ENCODE assay signal across 8 cellular contexts in genomic region chr13:36819811-36820140, GRCh38. TPM values are rescaled to one million over a fixed set of nuclear protein-coding genes. Genes with fewer than 3 reads are reported as not detected.
A peak's percentile ranks its signal among the peaks of the same experiment; 100 is the strongest.
DNase-seq lines count a peak whose midpoint lies in the region; ATAC-seq and TF ChIP-seq lines count a peak whose summit lies in the region.

No MANE protein-coding gene starts in this region.

- no peaks in the 10 kb centered on the region for H3K9me3 ChIP-seq in CD4-positive, alpha-beta memory T cell (ENCODE audit: control insufficient read depth in 1 of 2, low read length in 2 of 2)
- no peaks in the 10 kb centered on the region for H3K9me3 ChIP-seq in tibial nerve

- no peak for TF ChIP-seq POLR2A in tibial nerve (IDR thresholded peaks at IDR 0.05)

- no peaks in the 10 kb centered on the region for H3K36me3 ChIP-seq in CD4-positive, alpha-beta memory T cell (ENCODE audit: insufficient read depth, low read length)
- no peaks in the 10 kb centered on the region for H3K36me3 ChIP-seq in tibial nerve

- peak overlapping the region; percentile 85 for H3K27ac ChIP-seq in CD4-positive, alpha-beta memory T cell (ENCODE audit: low read depth, low read length)
- H3K27ac ChIP-seq in tibial nerve = peak overlapping the region; percentile 55 to 88 (median 79)

- peaks cover 0 to 6% of the 10 kb centered on the region in 2 donors for H3K36me3 Mint-ChIP-seq in CD4-positive, alpha-beta memory T cell
- peaks cover under 1% of the 10 kb centered on the region for H3K36me3 Mint-ChIP-seq in T-helper 1 cell treated with Interleukin-12 subunit alpha and Interleukin-12 subunit beta and Interleukin-4 antibody, amounts not matched to agents 30 μg/mL and 1 μg/mL, for 36 hours (ENCODE audit: low read depth)
- H3K36me3 Mint-ChIP-seq in effector memory CD8-positive, alpha-beta T cell (ENCODE audit: insufficient read depth) = peaks cover 10% of the 10 kb centered on the region
- H3K36me3 Mint-ChIP-seq in natural killer cell = no peaks in the 10 kb centered on the region

- H3K4me1 Mint-ChIP-seq in CD4-positive, alpha-beta memory T cell = peaks cover 36 to 63% (median 49%) of the 10 kb centered on the region in 4 donors
- peaks cover 51% of the 10 kb centered on the region for H3K4me1 Mint-ChIP-seq in T-helper 1 cell treated with Interleukin-12 subunit alpha and Interleukin-12 subunit beta and Interleukin-4 antibody, amounts not matched to agents 30 μg/mL and 1 μg/mL, for 36 hours (ENCODE audit: low read depth)
- peaks cover 31 to 48% of the 10 kb centered on the region in 2 donors for H3K4me1 Mint-ChIP-seq in effector memory CD8-positive, alpha-beta T cell (ENCODE audit: low read depth in 2 of 2)
- peaks cover 45 to 47% of the 10 kb centered on the region in 2 donors for H3K4me1 Mint-ChIP-seq in natural killer cell

- peak overlapping the region; percentile 85 to 96 (median 92) for H3K27ac Mint-ChIP-seq in CD4-positive, alpha-beta memory T cell
- peak overlapping the region; percentile 89 for H3K27ac Mint-ChIP-seq in T-helper 1 cell treated with Interleukin-12 subunit alpha and Interleukin-12 subunit beta and Interleukin-4 antibody, amounts not matched to agents 30 μg/mL and 1 μg/mL, for 36 hours
- peak overlapping the region; percentile 82 to 98 for H3K27ac Mint-ChIP-seq in effector memory CD8-positive, alpha-beta T cell
- peak overlapping the region; percentile 87 to 90 for H3K27ac Mint-ChIP-seq in natural killer cell

- peaks cover 47% of the 10 kb centered on the region for H3K4me1 ChIP-seq in CD4-positive, alpha-beta memory T cell (ENCODE audit: insufficient read depth, low read length)
- peaks cover 0 to 47% (median 10%) of the 10 kb centered on the region in 4 donors for H3K4me1 ChIP-seq in tibial nerve

- H3K27me3 Mint-ChIP-seq in CD4-positive, alpha-beta memory T cell = peaks cover 0 to 2% of the 10 kb centered on the region in 2 donors
- H3K27me3 Mint-ChIP-seq in T-helper 1 cell treated with Interleukin-12 subunit alpha and Interleukin-12 subunit beta and Interleukin-4 antibody, amounts not matched to agents 30 μg/mL and 1 μg/mL, for 36 hours (ENCODE audit: low read depth) = peaks cover 12% of the 10 kb centered on the region
- H3K27me3 Mint-ChIP-seq in effector memory CD8-positive, alpha-beta T cell = peaks cover 13 to 19% of the 10 kb centered on the region in 2 donors
- H3K27me3 Mint-ChIP-seq in natural killer cell (ENCODE audit: low read depth in 2 of 2) = peaks cover 10 to 14% of the 10 kb centered on the region in 2 donors

- POLR2A ChIA-PET in CD4-positive, alpha-beta memory T cell (lab: Charles Lee; ENCODE audit: partially characterized antibody) = no interaction called here

- peak overlapping the region; percentile 91 to 97 (median 95) for H3K4me3 Mint-ChIP-seq in CD4-positive, alpha-beta memory T cell
- peak overlapping the region; percentile 91 for H3K4me3 Mint-ChIP-seq in T-helper 1 cell treated with Interleukin-12 subunit alpha and Interleukin-12 subunit beta and Interleukin-4 antibody, amounts not matched to agents 30 μg/mL and 1 μg/mL, for 36 hours
- peak overlapping the region; percentile 95 for H3K4me3 Mint-ChIP-seq in effector memory CD8-positive, alpha-beta T cell
- H3K4me3 Mint-ChIP-seq in natural killer cell = peak overlapping the region; percentile 95

- H3K4me3 ChIP-seq in CD4-positive, alpha-beta memory T cell (ENCODE audit: low read length in 2 of 2) = peak overlapping the region; percentile 76 to 86
- H3K4me3 ChIP-seq in tibial nerve = peak overlapping the region; percentile 74 to 80 (median 75)

- no peaks in the 10 kb centered on the region for H3K9me3 Mint-ChIP-seq in CD4-positive, alpha-beta memory T cell
- no peaks in the 10 kb centered on the region for H3K9me3 Mint-ChIP-seq in T-helper 1 cell treated with Interleukin-12 subunit alpha and Interleukin-12 subunit beta and Interleukin-4 antibody, amounts not matched to agents 30 μg/mL and 1 μg/mL, for 36 hours
- no peaks in the 10 kb centered on the region for H3K9me3 Mint-ChIP-seq in effector memory CD8-positive, alpha-beta T cell
- no peaks in the 10 kb centered on the region for H3K9me3 Mint-ChIP-seq in natural killer cell

- ATAC-seq in GM19372 (IDR thresholded peaks at IDR 0.05; ENCODE audit: low read depth, unreplicated experiment) (peak; percentile 14), HG03457 (IDR thresholded peaks at IDR 0.05; ENCODE audit: unreplicated experiment) (peak; percentile 5), natural killer cell (peak in 2 of 3 donors; percentile 4 to 6)
- ATAC-seq in effector memory CD8-positive, alpha-beta T cell (replicated peaks) = peak; percentile 28

- 0 to 1% methylated on average over 14 of the region's 14 CpGs for WGBS in tibial nerve, 2 donors

- TF ChIP-seq CTCF in natural killer cell (IDR thresholded peaks at IDR 0.05) (no peak), tibial nerve (IDR thresholded peaks at IDR 0.05) (no peak)

- DNase-seq in CD4-positive, alpha-beta memory T cell = peak in 3 of 5 donors; percentile 33 to 58 (median 40)
- peak; percentile 14 to 19 (median 17) for DNase-seq in effector memory CD8-positive, alpha-beta T cell
- DNase-seq in natural killer cell (no peak), tibial nerve (ENCODE audit: low spot score in 2 of 2) (no peak), ureter (ENCODE audit: low spot score) (no peak)

- CTCF ChIA-PET in CD4-positive, alpha-beta memory T cell (lab: Charles Lee; ENCODE audit: partially characterized antibody) = no interaction called here

- no peak for TF ChIP-seq EP300 in tibial nerve (IDR thresholded peaks at IDR 0.05)

- no peaks in the 10 kb centered on the region for H3K27me3 ChIP-seq in CD4-positive, alpha-beta memory T cell (ENCODE audit: insufficient read depth, low read length)
- no peaks in the 10 kb centered on the region for H3K27me3 ChIP-seq in tibial nerve

- intact Hi-C loops in CD4-positive, alpha-beta memory T cell (cut with micrococcal nuclease) = loop anchor here (1.0 to 2.0 kb wide), 4 partner anchors 181 to 1530 kb away; partner anchors contain the start of genes EXOSC8, SPART, SUPT20H and UFM1
- intact Hi-C loops in natural killer cell (cut with micrococcal nuclease) = loop anchor here (2.0 to 5.0 kb wide), 2 partner anchors 178 to 473 kb away; partner anchors contain the start of genes ALG5 and SPART

RNA-seq across cellular contexts. Expression of gene RFXAP, which starts 0.8 kb away (rescaled TPM):
- 1 to 10 TPM; 8.8 to 9.9 TPM for total RNA-seq in CD4-positive, alpha-beta memory T cell
- polyA plus RNA-seq in CD4-positive, alpha-beta memory T cell = 1 to 10 TPM; 1.6 to 2.8 TPM
- 10 to 100 TPM in 2 of 3 donors, 1 to 10 TPM in 1; 6.0 to 13.3 (median 11.3) TPM for total RNA-seq in natural killer cell
- 10 to 100 TPM in 1 of 4 donors, 1 to 10 TPM in 3; 4.8 to 12.9 (median 5.9) TPM for total RNA-seq in tibial nerve
- total RNA-seq in ureter = 8.3 TPM

Comparison
In these comparisons a context has a peak if more than half of its experiments do, and no peak if none do; other contexts are left out.
1. DNase-seq: peak in CD4-positive, alpha-beta memory T cell (3 of 5) and effector memory CD8-positive, alpha-beta T cell (3 of 3); none in natural killer cell (single experiment), tibial nerve (0 of 2) and ureter (single experiment).
2. Peak in every context shown above with its lines, with median percentiles within 50 percentile points of each other: H3K27ac Mint-ChIP-seq, H3K4me3 Mint-ChIP-seq and ATAC-seq.